In genomic region chr3:88059380-88060160, GRCh38 we compare ENCODE assay signal across 8 cellular contexts. TPM values are rescaled to one million over a fixed set of nuclear protein-coding genes. Genes with fewer than 3 reads are reported as not detected.
DNase-seq lines count a peak whose midpoint lies in the region; ATAC-seq lines count a peak whose summit lies in the region.

No MANE protein-coding gene starts in this region.

- no peaks in the 10 kb centered on the region for H3K9me3 Mint-ChIP-seq in stimulated activated effector memory CD8-positive, alpha-beta T cell treated with anti-CD3 and anti-CD28 coated beads, Interleukin-12 subunit alpha, Interleukin-12 subunit beta, amount 100 ng/mL, for 72 hours

- peaks cover 65% of the 10 kb centered on the region for H3K36me3 Mint-ChIP-seq in stimulated activated effector memory CD8-positive, alpha-beta T cell treated with anti-CD3 and anti-CD28 coated beads, Interleukin-12 subunit alpha, Interleukin-12 subunit beta, amount 100 ng/mL, for 72 hours

- ATAC-seq in GM21381 (IDR thresholded peaks at IDR 0.05; ENCODE audit: unreplicated experiment), result peak; percentile 8
- ATAC-seq in stimulated activated effector memory CD8-positive, alpha-beta T cell treated with anti-CD3 and anti-CD28 coated beads, Interleukin-12 subunit alpha, Interleukin-12 subunit beta, amount 100 ng/mL, for 72 hours, result no peak

- DNase-seq in GM03348 (ENCODE audit: low spot score), result peak; percentile 41
- DNase-seq in Jurkat, Clone E6-1 (ENCODE audit: low read depth, low spot score), result no peak
- DNase-seq in astrocyte of the hippocampus (ENCODE audit: low read depth, low spot score), result peak; percentile 33
- peak; percentile 10 for DNase-seq in iPS-NIHi11 (ENCODE audit: low spot score)
- peak in 1 of 2 donors; percentile 55 for DNase-seq in stimulated activated effector memory CD8-positive, alpha-beta T cell treated with anti-CD3 and anti-CD28 coated beads, Interleukin-12 subunit alpha, Interleukin-12 subunit beta, amount 100 ng/mL, for 72 hours (ENCODE audit: low spot score in 2 of 2)
- DNase-seq in NCI-H187 (lab: John Stamatoyannopoulos, UW), result no peak
- no peak for DNase-seq in epidermal melanocyte (ENCODE audit: insufficient read length, low spot score)

- H3K27ac Mint-ChIP-seq in stimulated activated effector memory CD8-positive, alpha-beta T cell treated with anti-CD3 and anti-CD28 coated beads, Interleukin-12 subunit alpha, Interleukin-12 subunit beta, amount 100 ng/mL, for 72 hours, result peak overlapping the region; percentile 91

- peak overlapping the region; percentile 95 for H3K4me3 Mint-ChIP-seq in stimulated activated effector memory CD8-positive, alpha-beta T cell treated with anti-CD3 and anti-CD28 coated beads, Interleukin-12 subunit alpha, Interleukin-12 subunit beta, amount 100 ng/mL, for 72 hours

- peaks cover 43% of the 10 kb centered on the region for H3K4me1 Mint-ChIP-seq in stimulated activated effector memory CD8-positive, alpha-beta T cell treated with anti-CD3 and anti-CD28 coated beads, Interleukin-12 subunit alpha, Interleukin-12 subunit beta, amount 100 ng/mL, for 72 hours

- peak overlapping the region; percentile 90 for H3K4me3 ChIP-seq in Jurkat, Clone E6-1 (ENCODE audit: low read length)

RNA-seq across cellular contexts. Expression of gene ZNF654, which starts 0.5 kb away (rescaled TPM):
- polyA plus RNA-seq in Jurkat, Clone E6-1 (2012; ENCODE audit: insufficient read depth, insufficient read length), result 6.9 TPM

RNA-seq across cellular contexts. Expression of gene CGGBP1, which starts 0.8 kb away (rescaled TPM):
- 80.8 TPM for polyA plus RNA-seq in Jurkat, Clone E6-1 (2012; ENCODE audit: insufficient read depth, insufficient read length)

Comparison
In these comparisons a context has a peak if more than half of its experiments do, and no peak if none do; other contexts are left out.
1. DNase-seq: peak in GM03348 (single experiment), astrocyte of the hippocampus (single experiment) and iPS-NIHi11 (single experiment); none in Jurkat, Clone E6-1 (single experiment), NCI-H187 (0 of 2) and epidermal melanocyte (single experiment).